19 cellular contexts compared by ENCODE assay signal in genomic region chr13:73578251-73578875, GRCh38.
"Had no signal": no experiment of that assay in that cellular context is flagged by ENCODE, and none has a peak within 500 bp of the region (broad histone marks: within the 10 kb centered on the region; RNA-seq: fewer than 3 reads in every experiment).

No MANE protein-coding gene starts in this region.

- H3K4me3 ChIP-seq: gastroesophageal sphincter, lung, prostate gland, sigmoid colon, stomach had no signal

- H3K36me3 ChIP-seq: gastroesophageal sphincter, prostate gland, sigmoid colon, stomach had no signal

- DNase-seq: activated naive CD4-positive, alpha-beta T cell treated with anti-CD3 and anti-CD28 coated beads for 36 hours; activated naive CD8-positive, alpha-beta T cell treated with anti-CD3 and anti-CD28 coated beads, Interleukin-2, amount 50 U/mL, for 24 hours; activated T-cell treated with anti-CD3 and anti-CD28 coated beads for 4 hours; central memory CD4-positive, alpha-beta T cell; cortex of kidney; effector CD4-positive, alpha-beta T cell; islet precursor cell; nephron progenitor cell; occipital lobe; sigmoid colon; stimulated activated CD4-positive, alpha-beta T cell treated with anti-CD3 and anti-CD28 coated beads, Interleukin-1b, Interleukin-23, amount 100 ng/mL, for 48 hours; stomach; T-cell; T-helper 9 cell had no signal

- H3K4me1 ChIP-seq: gastroesophageal sphincter, prostate gland, sigmoid colon, stomach had no signal

- H3K27ac ChIP-seq: gastroesophageal sphincter, prostate gland, sigmoid colon, stomach had no signal

- H3K9me3 ChIP-seq: gastroesophageal sphincter, prostate gland, sigmoid colon, stomach had no signal

- ATAC-seq: activated CD4-positive, CD25-positive, alpha-beta regulatory T cell treated with anti-CD3 and anti-CD28 coated beads, Interleukin-2, amount 50 U/mL, for 24 hours; activated naive CD8-positive, alpha-beta T cell treated with anti-CD3 and anti-CD28 coated beads, Interleukin-2, amount 50 U/mL, for 24 hours; activated T-helper 17 cell treated with anti-CD3 and anti-CD28 coated beads, Interleukin-2, amount 50 U/mL, for 72 hours; gastroesophageal sphincter; T-cell had no signal

- H3K27me3 ChIP-seq: gastroesophageal sphincter, sigmoid colon, stomach had no signal
